ENCODE assay signal across 12 cellular contexts in the genomic region with DNA sequence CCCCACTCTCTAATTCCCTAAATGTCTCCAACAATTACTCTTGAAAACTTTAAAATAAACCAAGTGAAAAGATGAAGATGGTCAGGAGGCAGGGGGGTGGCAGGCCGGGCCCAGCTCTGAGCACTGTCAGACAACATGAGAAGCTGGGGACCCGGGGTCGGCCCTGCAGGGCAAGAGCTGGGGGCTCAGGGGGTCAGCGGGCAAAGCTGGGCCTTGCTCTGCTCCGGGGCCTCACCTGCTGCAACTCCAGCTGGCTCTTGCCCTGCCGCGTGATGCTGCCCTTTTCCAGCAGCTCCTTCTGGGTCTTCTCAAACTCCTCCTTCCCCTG. TPM values are rescaled to one million over a fixed set of nuclear protein-coding genes. Genes with fewer than 3 reads are reported as not detected.
DNase-seq lines count a peak whose midpoint lies in the region; ATAC-seq and TF ChIP-seq lines count a peak whose summit lies in the region.
"Had no signal": no experiment of that assay in that cellular context is flagged by ENCODE, and none has a peak within 500 bp of the region (broad histone marks: within the 10 kb centered on the region; RNA-seq: fewer than 3 reads in every experiment).

No MANE protein-coding gene starts in this region.

- peaks cover 19 to 58% (median 43%) of the 10 kb centered on the region in 9 donors for H3K4me1 ChIP-seq in heart right ventricle
- peaks cover 2% of the 10 kb centered on the region for H3K4me1 ChIP-seq in right cardiac atrium (ENCODE audit: control insufficient read depth, insufficient read depth, low read length)
- peaks cover 14 to 37% (median 27%) of the 10 kb centered on the region in 4 donors for H3K4me1 ChIP-seq in upper lobe of left lung
- peaks cover 10 to 66% (median 32%) of the 10 kb centered on the region in 6 donors for H3K4me1 ChIP-seq in spleen

- peak overlapping the region; percentile 90 for H3K27ac Mint-ChIP-seq in neural crest cell (ENCODE audit: unreplicated experiment)

- peaks cover 3% of the 10 kb centered on the region for H3K27me3 Mint-ChIP-seq in neural crest cell (ENCODE audit: low read depth)

- peaks cover 24% of the 10 kb centered on the region for H3K4me1 Mint-ChIP-seq in neural crest cell

- peak overlapping the region in 6 of 10 donors; percentile 21 to 65 (median 54) for H3K27ac ChIP-seq in heart right ventricle
- H3K27ac ChIP-seq in right cardiac atrium (ENCODE audit: low read length), result no peak overlapping the region
- peak overlapping the region; percentile 81 for H3K27ac ChIP-seq in cingulate gyrus (ENCODE audit: low read depth, low read length)
- H3K27ac ChIP-seq in upper lobe of left lung, result peak overlapping the region in 3 of 4 donors; percentile 40 to 71 (median 67)
- peak overlapping the region in 3 of 8 donors; percentile 39 to 58 (median 41) for H3K27ac ChIP-seq in spleen

- H3K9me3 Mint-ChIP-seq in neural crest cell, result no peaks in the 10 kb centered on the region
- H3K9me3 Mint-ChIP-seq: CD8-positive, alpha-beta memory T cell had no signal

- H3K27me3 ChIP-seq in heart right ventricle, result peaks cover 0 to 33% (median 0%) of the 10 kb centered on the region in 7 donors
- no peaks in the 10 kb centered on the region for H3K27me3 ChIP-seq in right cardiac atrium (ENCODE audit: control insufficient read depth, insufficient read depth)
- no peaks in the 10 kb centered on the region for H3K27me3 ChIP-seq in upper lobe of left lung
- H3K27me3 ChIP-seq in spleen (replicated peaks in 1 of 7), result peaks cover 0 to 86% (median 5%) of the 10 kb centered on the region in 7 donors

- H3K36me3 ChIP-seq in heart right ventricle, result peaks cover 0 to 91% (median 53%) of the 10 kb centered on the region in 9 donors
- peaks cover 0 to 74% (median 46%) of the 10 kb centered on the region in 4 donors for H3K36me3 ChIP-seq in upper lobe of left lung
- H3K36me3 ChIP-seq in spleen, result peaks cover 0 to 85% (median 27%) of the 10 kb centered on the region in 6 donors

- H3K4me3 Mint-ChIP-seq in neural crest cell, result no peak overlapping the region
- H3K4me3 Mint-ChIP-seq: CD8-positive, alpha-beta memory T cell had no signal

- no peaks in the 10 kb centered on the region for H3K9me3 ChIP-seq in heart right ventricle
- H3K9me3 ChIP-seq in right cardiac atrium (ENCODE audit: control insufficient read depth, low read length), result no peaks in the 10 kb centered on the region
- H3K9me3 ChIP-seq in upper lobe of left lung, result no peaks in the 10 kb centered on the region
- no peaks in the 10 kb centered on the region for H3K9me3 ChIP-seq in spleen

- WGBS in heart right ventricle, 2 donors, result 59 to 65% methylated on average over 7 of the region's 7 CpGs
- 53% methylated on average over 7 of the region's 7 CpGs for WGBS in right cardiac atrium
- WGBS in upper lobe of left lung, 2 donors, result 55 to 66% methylated on average over 7 of the region's 7 CpGs
- WGBS in spleen, 5 donors, result 68 to 71% (median 70%) methylated on average over 5 to 7 of the region's 7 CpGs

- TF ChIP-seq CTCF in heart right ventricle (IDR thresholded peaks at IDR 0.05) (no peak), neural crest cell (conservative IDR thresholded peaks at IDR 0.05) (no peak), upper lobe of left lung (IDR thresholded peaks at IDR 0.05) (no peak), spleen (IDR thresholded peaks at IDR 0.05 in 8 of 11, conservative IDR thresholded peaks at IDR 0.05 in 3 of 11) (no peak)

- intact Hi-C loops in heart right ventricle (cut with DNase I), result loop anchor here in 9 of 10 donors (1.0 to 10.0 kb wide), 9 partner anchors 36 to 169 kb away; no protein-coding TSS in a partner anchor
- intact Hi-C loops in right cardiac atrium (cut with DNase I), result loop anchor here in 2 of 4 donors (5.0 kb wide), 2 partner anchors 149 to 154 kb away; no protein-coding TSS in a partner anchor
- intact Hi-C loops in spleen (cut with DNase I; ENCODE audit: low total_unique reads), result loop anchor here (5.0 kb wide), 1 partner anchor 149 kb away; no protein-coding TSS in a partner anchor

- DNase-seq in heart right ventricle, result peak in 1 of 2 donors; percentile 28
- DNase-seq in right cardiac atrium, result no peak
- no peak for DNase-seq in neural crest cell (ENCODE audit: low read depth, low spot score)
- no peak for DNase-seq in upper lobe of left lung
- DNase-seq in spleen, result no peak
- no peak for DNase-seq in DMS153 treated with DMSO at 0.1 percent for 48 hours (lab: John Stamatoyannopoulos, UW; ENCODE audit: unreplicated experiment)
- DNase-seq in activated CD4-positive, alpha-beta T cell treated with anti-CD3 and anti-CD28 coated beads, Interleukin-2, amount 50 U/mL, for 48 hours, result no peak
- DNase-seq: NCI-H1930 had no signal

- TF ChIP-seq EP300 in upper lobe of left lung (IDR thresholded peaks at IDR 0.05), result no peak

- H3K36me3 Mint-ChIP-seq in neural crest cell (ENCODE audit: low read depth), result peaks cover 7% of the 10 kb centered on the region
- H3K36me3 Mint-ChIP-seq: CD8-positive, alpha-beta memory T cell had no signal

- H3K4me3 ChIP-seq in heart right ventricle (no peak overlapping the region), right cardiac atrium (ENCODE audit: low read length) (no peak overlapping the region), upper lobe of left lung (no peak overlapping the region), spleen (no peak overlapping the region)
- H3K4me3 ChIP-seq: PC-9 had no signal

- no peak for ATAC-seq in heart right ventricle
- ATAC-seq in right cardiac atrium, result no peak
- ATAC-seq in upper lobe of left lung (ENCODE audit: low FRiP score in 2 of 2), result no peak

- TF ChIP-seq POLR2A in upper lobe of left lung (IDR thresholded peaks at IDR 0.05), result no peak
- no peak for TF ChIP-seq POLR2A in spleen (IDR thresholded peaks at IDR 0.05)

RNA-seq across cellular contexts. Expression of a gene that starts 14.8 kb away (rescaled TPM):
- total RNA-seq in heart right ventricle, result 1 to 10 TPM in 7 of 10 donors, not detected in 3; 1.8 to 3.8 (median 2.6) TPM
- polyA plus RNA-seq in heart right ventricle, result 1 to 10 TPM in 1 of 2 donors, not detected in 1; 1.0 TPM
- total RNA-seq in right cardiac atrium, result under 1 TPM in 1 of 4 donors, not detected in 3; 0.62 TPM
- polyA plus RNA-seq in right cardiac atrium, result 0.27 TPM
- total RNA-seq in neural crest cell, result not detected in 2 replicates
- 10 to 100 TPM in 1 of 6 donors, 1 to 10 TPM in 1, not detected in 4; 5.1 to 11.3 TPM for total RNA-seq in upper lobe of left lung
- total RNA-seq in spleen, result 10 to 100 TPM in 1 of 7 donors, 1 to 10 TPM in 4, not detected in 2; 2.2 to 25.2 (median 4.4) TPM
- 1 to 10 TPM in 2 of 3 donors, under 1 TPM in 1; 0.59 to 2.7 (median 1.5) TPM for polyA plus RNA-seq in spleen
- total RNA-seq: CD8-positive, alpha-beta memory T cell; HT-29; PC-9 had no signal
- polyA plus RNA-seq: CD8-positive, alpha-beta memory T cell had no signal

RNA-seq across cellular contexts. Expression of a gene that starts 17.8 kb away (rescaled TPM):
- total RNA-seq in heart right ventricle (10 to 100 TPM; 56.1 to 85.2 (median 72.4) TPM), right cardiac atrium (10 to 100 TPM; 58.1 to 68.8 (median 68.0) TPM), neural crest cell (63.8 and 64.0 TPM in 2 replicates), upper lobe of left lung (10 to 100 TPM; 32.9 to 87.2 (median 61.7) TPM), spleen (100 to 1,000 TPM in 3 of 7 donors, 10 to 100 TPM in 4; 62.2 to 164 (median 79.8) TPM)
- polyA plus RNA-seq in heart right ventricle (10 to 100 TPM; 54.6 to 65.8 TPM), right cardiac atrium (53.1 TPM), spleen (10 to 100 TPM; 14.6 to 71.2 (median 29.7) TPM)
- polyA plus RNA-seq: CD8-positive, alpha-beta memory T cell had no signal

RNA-seq across cellular contexts. Expression of a gene that starts 26.6 kb away (rescaled TPM):
- 1 to 10 TPM in 7 of 10 donors, not detected in 3; 2.0 to 3.8 (median 2.8) TPM for total RNA-seq in heart right ventricle
- polyA plus RNA-seq in heart right ventricle, result under 1 TPM in 1 of 2 donors, not detected in 1; 0.42 TPM
- 1 to 10 TPM in 1 of 4 donors, not detected in 3; 2.9 TPM for total RNA-seq in right cardiac atrium
- polyA plus RNA-seq in right cardiac atrium, result 0.14 TPM
- not detected in 2 replicates for total RNA-seq in neural crest cell
- total RNA-seq in upper lobe of left lung, result 10 to 100 TPM in 1 of 6 donors, 1 to 10 TPM in 1, not detected in 4; 9.8 to 15.9 TPM
- 10 to 100 TPM in 1 of 7 donors, 1 to 10 TPM in 5, not detected in 1; 1.3 to 11.8 (median 3.7) TPM for total RNA-seq in spleen
- 1 to 10 TPM in 2 of 3 donors, under 1 TPM in 1; 0.58 to 1.3 (median 1.2) TPM for polyA plus RNA-seq in spleen
- total RNA-seq: CD8-positive, alpha-beta memory T cell; HT-29; PC-9 had no signal
- polyA plus RNA-seq: CD8-positive, alpha-beta memory T cell had no signal
